ENCODE assay signal across 15 cellular contexts in genomic region chr18:76457957-76458356, GRCh38.
"Had no signal": no experiment of that assay in that cellular context is flagged by ENCODE, and none has a peak within 500 bp of the region (broad histone marks: within the 10 kb centered on the region; RNA-seq: fewer than 3 reads in every experiment).

No MANE protein-coding gene starts in this region.

- H3K9ac ChIP-seq: SK-N-SH had no signal

- DNase-seq: activated B cell treated with CpG ODN at 0.5 μM for 24 hours; activated CD4-positive, alpha-beta T cell treated with anti-CD3 and anti-CD28 coated beads, Interleukin-2, amount 50 U/mL, for 1 hour; activated naive CD4-positive, alpha-beta T cell treated with anti-CD3 and anti-CD28 coated beads, Interleukin-2, amount 50 U/mL, for 16 hours; activated T-cell treated with anti-CD3 and anti-CD28 coated beads, Interleukin-2, amount 50 U/mL, for 1 hour; caudate nucleus; cortex of kidney; effector CD8-positive, alpha-beta T cell; SK-N-SH; substantia nigra; T-helper 17 cell; trophoblast cell had no signal

- H3K9me2 ChIP-seq: SK-N-SH had no signal

- H3K27me3 ChIP-seq: adrenal gland had no signal

- H3K27ac ChIP-seq: epithelial cell of prostate, lower lobe of right lung, skin epidermis had no signal

- H3K36me3 ChIP-seq: adrenal gland, lower lobe of right lung had no signal

- H3K4me3 ChIP-seq: adrenal gland, lower lobe of right lung, skin epidermis had no signal

- H3K4me2 ChIP-seq: SK-N-SH had no signal

- H3K9me3 ChIP-seq: adrenal gland, lower lobe of right lung, SK-N-SH had no signal
